8 cellular contexts compared by ENCODE assay signal in the genomic region with DNA sequence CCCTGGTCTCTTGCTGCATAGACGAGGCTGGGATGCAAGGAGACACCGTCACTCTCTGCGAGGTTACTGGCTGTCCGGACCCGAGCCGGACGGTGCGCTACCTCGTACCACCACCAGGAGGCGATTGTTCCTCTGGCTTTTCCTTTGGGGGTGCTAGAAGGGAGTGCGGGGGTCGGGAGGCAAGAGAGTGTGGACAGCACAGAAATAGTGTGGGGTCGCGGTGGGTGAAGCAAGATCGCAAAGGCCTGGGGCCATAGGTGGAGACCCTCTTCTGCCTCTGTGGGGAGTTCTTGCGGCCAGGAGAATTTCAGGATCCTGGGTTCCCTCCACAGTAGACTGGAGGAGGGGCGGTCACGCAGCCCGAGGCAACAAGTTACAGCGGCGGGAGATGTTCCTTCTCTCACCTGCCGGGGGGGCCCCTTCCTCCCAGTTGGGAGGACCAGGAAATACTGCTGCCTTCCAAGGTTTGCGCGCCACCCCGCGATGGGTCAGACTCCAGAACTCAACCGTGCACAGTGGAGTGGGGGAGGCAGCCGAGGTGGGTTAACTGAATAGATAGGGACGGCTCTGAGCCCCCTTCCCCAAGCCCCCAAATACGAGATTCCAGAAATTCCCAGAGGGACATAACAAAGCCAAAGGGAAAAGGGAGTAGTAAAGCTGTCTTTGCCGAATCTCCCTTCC. TPM values are rescaled to one million over a fixed set of nuclear protein-coding genes. Genes with fewer than 3 reads are reported as not detected.
A peak's percentile ranks its signal among the peaks of the same experiment; 100 is the strongest.
DNase-seq lines count a peak whose midpoint lies in the region; ATAC-seq and TF ChIP-seq lines count a peak whose summit lies in the region.

No MANE protein-coding gene starts in this region.

- H3K4me1 ChIP-seq in SJCRH30, result no peaks in the 10 kb centered on the region
- peaks cover 0 to 19% (median 17%) of the 10 kb centered on the region in 4 donors for H3K4me1 ChIP-seq in sigmoid colon

- peak; percentile 18 to 72 (median 67) for TF ChIP-seq CTCF in sigmoid colon (IDR thresholded peaks at IDR 0.05)

- H3K4me3 ChIP-seq in H7 (ENCODE audit: insufficient read depth, low read depth, low read length) (peak overlapping the region; percentile 33), SJCRH30 (no peak overlapping the region), sigmoid colon (peak overlapping the region in 2 of 4 donors; percentile 22 to 28)

- H3K27ac Mint-ChIP-seq in activated naive CD4-positive, alpha-beta T cell treated with anti-CD3 and anti-CD28 coated beads, Interleukin-2, amount 50 U/mL, for 24 hours, result peak overlapping the region; percentile 62

- intact Hi-C loops in left cardiac atrium (cut with DNase I) (loop anchor here in 1 of 2 donors (10.0 kb wide), 1 partner anchor 71 kb away; no protein-coding TSS in a partner anchor), sigmoid colon (cut with DNase I) (no loop called here)

- no peak for TF ChIP-seq POLR2A in sigmoid colon (IDR thresholded peaks at IDR 0.05)

- H3K9me3 Mint-ChIP-seq in activated naive CD4-positive, alpha-beta T cell treated with anti-CD3 and anti-CD28 coated beads, Interleukin-2, amount 50 U/mL, for 24 hours, result no peaks in the 10 kb centered on the region

- peak overlapping the region; percentile 85 for H3K4me3 Mint-ChIP-seq in activated naive CD4-positive, alpha-beta T cell treated with anti-CD3 and anti-CD28 coated beads, Interleukin-2, amount 50 U/mL, for 24 hours

- peak; percentile 51 for DNase-seq in ACHN
- DNase-seq in H7, result peak; percentile 92
- peak; percentile 18 to 48 for DNase-seq in SJCRH30
- DNase-seq in left cardiac atrium, result peak; percentile 69
- no peak for DNase-seq in sigmoid colon
- DNase-seq in SHP77 treated with DMSO at 0.1 percent for 48 hours (lab: John Stamatoyannopoulos, UW), result no peak

- H3K27me3 Mint-ChIP-seq in activated naive CD4-positive, alpha-beta T cell treated with anti-CD3 and anti-CD28 coated beads, Interleukin-2, amount 50 U/mL, for 24 hours, result no peaks in the 10 kb centered on the region

- H3K4me1 Mint-ChIP-seq in activated naive CD4-positive, alpha-beta T cell treated with anti-CD3 and anti-CD28 coated beads, Interleukin-2, amount 50 U/mL, for 24 hours, result peaks cover 34% of the 10 kb centered on the region

- in situ Hi-C loops in ACHN (cut with HindIII; ENCODE audit: low pct_ligation_motif_present, low pct_unique_long_range_greater_than_20kb, low sequenced_read_pairs), result no loop called here

- H3K9me3 ChIP-seq in SJCRH30 (replicated peaks), result no peaks in the 10 kb centered on the region
- H3K9me3 ChIP-seq in sigmoid colon, result no peaks in the 10 kb centered on the region

- H3K27me3 ChIP-seq in H7 (ENCODE audit: control insufficient read depth, insufficient read depth, low read length), result peaks cover 50% of the 10 kb centered on the region
- no peaks in the 10 kb centered on the region for H3K27me3 ChIP-seq in SJCRH30
- H3K27me3 ChIP-seq in sigmoid colon, result peaks cover 24 to 80% (median 66%) of the 10 kb centered on the region in 3 donors

- WGBS in sigmoid colon, 2 donors, result 2 to 5% methylated on average over 31 of the region's 31 CpGs

- H3K36me3 Mint-ChIP-seq in activated naive CD4-positive, alpha-beta T cell treated with anti-CD3 and anti-CD28 coated beads, Interleukin-2, amount 50 U/mL, for 24 hours, result peaks cover 3% of the 10 kb centered on the region

- ATAC-seq in left cardiac atrium (peak in 1 of 2 donors; percentile 43), GM21360 (IDR thresholded peaks at IDR 0.05; ENCODE audit: unreplicated experiment) (no peak)

- TF ChIP-seq EP300 in sigmoid colon (IDR thresholded peaks at IDR 0.05), result no peak

- H3K27ac ChIP-seq in SJCRH30 (no peak overlapping the region), sigmoid colon (no peak overlapping the region)

- H3K36me3 ChIP-seq in H7 (replicated peaks; ENCODE audit: control insufficient read depth, insufficient read depth, low read length) (no peaks in the 10 kb centered on the region), SJCRH30 (no peaks in the 10 kb centered on the region), sigmoid colon (no peaks in the 10 kb centered on the region)

RNA-seq across cellular contexts. Expression of a gene that starts 6.9 kb away (rescaled TPM):
- 0.69 and 0.78 TPM in 2 replicates for total RNA-seq in H7 (2014; rRNA removed; shearing (Covaris generic))
- total RNA-seq in SJCRH30 (2014; rRNA removed; shearing (Covaris generic)), result 0.43 TPM in 1 of 2 replicates, not detected in the other
- under 1 TPM; 0.31 to 0.41 TPM for total RNA-seq in left cardiac atrium
- total RNA-seq in sigmoid colon, result not detected
- under 1 TPM in 1 of 3 donors, not detected in 2; 0.38 TPM for polyA plus RNA-seq in sigmoid colon

RNA-seq across cellular contexts. Expression of a gene that starts 13.2 kb away (rescaled TPM):
- total RNA-seq in H7 (2014; rRNA removed; shearing (Covaris generic)), result 1.9 and 2.7 TPM in 2 replicates
- total RNA-seq in SJCRH30 (2014; rRNA removed; shearing (Covaris generic)), result 3.4 and 4.2 TPM in 2 replicates
- total RNA-seq in left cardiac atrium, result 10 to 100 TPM in 1 of 2 donors, 1 to 10 TPM in 1; 5.7 to 12.5 TPM
- total RNA-seq in sigmoid colon, result 1 to 10 TPM; 1.8 to 7.1 (median 3.0) TPM
- polyA plus RNA-seq in sigmoid colon, result 10 to 100 TPM in 2 of 3 donors, 1 to 10 TPM in 1; 7.8 to 16.0 (median 15.2) TPM

RNA-seq across cellular contexts. Expression of a gene that starts 13.3 kb away (rescaled TPM):
- total RNA-seq in H7 (2014; rRNA removed; shearing (Covaris generic)), result 0.30 TPM in 1 of 2 replicates, not detected in the other
- 2.8 and 5.3 TPM in 2 replicates for total RNA-seq in SJCRH30 (2014; rRNA removed; shearing (Covaris generic))
- 1 to 10 TPM; 1.9 to 2.2 TPM for total RNA-seq in left cardiac atrium
- total RNA-seq in sigmoid colon, result 1 to 10 TPM; 1.6 to 4.2 (median 3.5) TPM
- 10 to 100 TPM in 1 of 3 donors, 1 to 10 TPM in 2; 6.6 to 11.0 (median 7.4) TPM for polyA plus RNA-seq in sigmoid colon

Comparison
In these comparisons a context has a peak if more than half of its experiments do, and no peak if none do; other contexts are left out.
1. DNase-seq: peak in ACHN (single experiment), H7 (single experiment), SJCRH30 (2 of 2) and left cardiac atrium (single experiment); none in sigmoid colon (single experiment) and SHP77 treated with DMSO at 0.1 percent for 48 hours (single experiment).